19 cellular contexts compared by ENCODE assay signal in genomic region chr16:27950488-27950887, GRCh38.
A peak's percentile ranks its signal among the peaks of the same experiment; 100 is the strongest.
DNase-seq lines count a peak whose midpoint lies in the region; ATAC-seq, FAIRE-seq and TF ChIP-seq lines count a peak whose summit lies in the region.
"Had no signal": no experiment of that assay in that cellular context is flagged by ENCODE, and none has a peak within 500 bp of the region (broad histone marks: within the 10 kb centered on the region; RNA-seq: fewer than 3 reads in every experiment).

No MANE protein-coding gene starts in this region.

- H4K5ac ChIP-seq in H9 (ENCODE audit: insufficient read length, low read depth, low read length), result no peak overlapping the region

- FAIRE-seq in HepG2 (lab: Jason Lieb, UNC), result no peak
- FAIRE-seq: GM12891, GM18507 had no signal

- peaks cover 15 to 42% (median 35%) of the 10 kb centered on the region in 5 donors for H3K27me3 Mint-ChIP-seq in naive thymus-derived CD4-positive, alpha-beta T cell
- peaks cover 33% of the 10 kb centered on the region for H3K27me3 Mint-ChIP-seq in H9 (ENCODE audit: low read depth)

- H3K4me1 ChIP-seq in HEK293 (ENCODE audit: control insufficient read depth, insufficient read depth, low read length), result no peaks in the 10 kb centered on the region
- H3K4me1 ChIP-seq in RWPE2 (ENCODE audit: insufficient read depth, poor library complexity, severe bottlenecking), result no peaks in the 10 kb centered on the region
- H3K4me1 ChIP-seq in HepG2 (ENCODE audit: insufficient read depth, low read length), result no peaks in the 10 kb centered on the region
- no peaks in the 10 kb centered on the region for H3K4me1 ChIP-seq in sigmoid colon
- H3K4me1 ChIP-seq in naive thymus-derived CD4-positive, alpha-beta T cell (ENCODE audit: control insufficient read depth in 2 of 2, insufficient read depth in 2 of 2, low read length in 2 of 2), result no peaks in the 10 kb centered on the region
- H3K4me1 ChIP-seq in H9 (ENCODE audit: insufficient read depth, low read length), result no peaks in the 10 kb centered on the region
- H3K4me1 ChIP-seq: BLaER1, HAP-1 had no signal

- H3K23me2 ChIP-seq in H9 (ENCODE audit: insufficient read length, low read depth, low read length, poor library complexity, severe bottlenecking), result no peaks in the 10 kb centered on the region

- no peak for ATAC-seq in RWPE2 (ENCODE audit: low read depth)
- no peak for ATAC-seq in HepG2
- no peak for ATAC-seq in naive thymus-derived CD4-positive, alpha-beta T cell
- ATAC-seq: GM23338 had no signal

- peaks cover 0 to 13% (median 5%) of the 10 kb centered on the region in 5 donors for H3K36me3 Mint-ChIP-seq in naive thymus-derived CD4-positive, alpha-beta T cell
- H3K36me3 Mint-ChIP-seq in H9 (ENCODE audit: insufficient read depth in 1 of 3, low read depth in 3 of 3), result no peaks in the 10 kb centered on the region
- H3K36me3 Mint-ChIP-seq: CD14-positive monocyte had no signal

- no peak overlapping the region for H3K14ac ChIP-seq in H9 (ENCODE audit: insufficient read depth, low read length)

- no peak overlapping the region for H3K56ac ChIP-seq in H9 (ENCODE audit: insufficient read length, low read depth, low read length)

- 31% methylated on average over 6 of the region's 6 CpGs for WGBS in HepG2 (ENCODE audit: low lambda C conversion rate)
- WGBS in sigmoid colon, 2 donors, result 82 to 88% methylated on average over 6 of the region's 6 CpGs
- no CpG with 5 or more reads among the region's 6 CpGs for WGBS in H9 (ENCODE audit: extremely low coverage, insufficient read length, low lambda C conversion rate)

- POLR2A ChIA-PET in HEK293 (lab: Yijun Ruan, JAX), result no interaction called here
- POLR2A ChIA-PET in HepG2 (lab: Yijun Ruan, JAX), result no interaction called here
- POLR2A ChIA-PET in naive thymus-derived CD4-positive, alpha-beta T cell (lab: Charles Lee), result no interaction called here

- no peak overlapping the region for H2BK5ac ChIP-seq in H9 (ENCODE audit: insufficient read length, low read length)

- H3K9me3 Mint-ChIP-seq in naive thymus-derived CD4-positive, alpha-beta T cell, result peaks cover 2 to 24% (median 14%) of the 10 kb centered on the region in 11 donors
- H3K9me3 Mint-ChIP-seq in H9, result peaks cover 6 to 7% of the 10 kb centered on the region in 2 experiments

- TF ChIP-seq RAD21 in HepG2 (CRISPR knock-in tag; IDR thresholded peaks at IDR 0.05), result no peak

- H3K9me3 ChIP-seq in HEK293 (ENCODE audit: control insufficient read depth, insufficient read depth, low read depth, low read length), result no peaks in the 10 kb centered on the region
- no peaks in the 10 kb centered on the region for H3K9me3 ChIP-seq in RWPE2 (ENCODE audit: severe bottlenecking)
- peaks cover 3% of the 10 kb centered on the region for H3K9me3 ChIP-seq in HepG2 (ENCODE audit: low read length)
- H3K9me3 ChIP-seq in sigmoid colon, result peaks cover 0 to 2% (median 1%) of the 10 kb centered on the region in 4 donors
- H3K9me3 ChIP-seq in naive thymus-derived CD4-positive, alpha-beta T cell (ENCODE audit: control insufficient read depth in 2 of 3, low read length in 3 of 3), result peaks cover 0 to 3% (median 0%) of the 10 kb centered on the region in 3 experiments
- no peaks in the 10 kb centered on the region for H3K9me3 ChIP-seq in H9 (ENCODE audit: control insufficient read depth, low read depth, low read length)
- H3K9me3 ChIP-seq: HAP-1 had no signal

- no peaks in the 10 kb centered on the region for H4K20me1 ChIP-seq in HepG2 (ENCODE audit: insufficient read depth, low read length)
- H4K20me1 ChIP-seq in H9 (ENCODE audit: control insufficient read depth, insufficient read depth, insufficient read length), result no peaks in the 10 kb centered on the region
- H4K20me1 ChIP-seq: BLaER1 had no signal

- no peak overlapping the region for H2BK120ac ChIP-seq in H9 (ENCODE audit: low read depth, low read length, poor library complexity, severe bottlenecking)

- no peaks in the 10 kb centered on the region for H3K79me1 ChIP-seq in H9 (ENCODE audit: insufficient read depth, low read depth, low read length, poor library complexity, severe bottlenecking)

- TF ChIP-seq CTCF in HEK293 (tag by site-specific recombination; IDR thresholded peaks at IDR 0.05), result no peak
- TF ChIP-seq CTCF in RWPE2 (IDR thresholded peaks at IDR 0.05; ENCODE audit: poor library complexity, severe bottlenecking), result no peak
- no peak for TF ChIP-seq CTCF in HepG2 (CRISPR knock-in tag; IDR thresholded peaks at IDR 0.05)
- TF ChIP-seq CTCF in sigmoid colon (IDR thresholded peaks at IDR 0.05), result no peak
- no peak for TF ChIP-seq CTCF in H9 (conservative IDR thresholded peaks at IDR 0.05)

- TF ChIP-seq POLR2A in HepG2 (IDR thresholded peaks at IDR 0.05; ENCODE audit: insufficient read depth in 1 of 2, low read depth in 2 of 2, low read length in 2 of 2) (no peak), sigmoid colon (IDR thresholded peaks at IDR 0.05) (no peak)

- in situ Hi-C loops in HepG2 (cut with HindIII; ENCODE audit: extremely low pct_ligation_motif_present, low pct_unique_long_range_greater_than_20kb), result no loop called here

- no peak overlapping the region for H3K18ac ChIP-seq in H9 (ENCODE audit: insufficient read length, low read depth, low read length)

- DNase-seq in RWPE2 (ENCODE audit: low spot score), result peak; percentile 6
- DNase-seq in HepG2 (ENCODE audit: low spot score), result no peak
- peak; percentile 14 for DNase-seq in sigmoid colon
- no peak for DNase-seq in naive thymus-derived CD4-positive, alpha-beta T cell
- DNase-seq in H9, result no peak
- DNase-seq in stimulated activated CD4-positive, alpha-beta T cell treated with anti-CD3 and anti-CD28 coated beads, Interleukin-2, amount 100 ng/mL, for 48 hours, result no peak
- DNase-seq: CD4-positive, alpha-beta T cell; CD8-positive, alpha-beta memory T cell; DMS53; DMS79 treated with DMSO at 0.1 percent for 48 hours; GF-D8 had no signal

- no peak overlapping the region for H3K23ac ChIP-seq in H9 (ENCODE audit: insufficient read length, low read depth, low read length)

- H3K4me3 ChIP-seq in HEK293 (ENCODE audit: low read depth, low read length), result no peak overlapping the region
- no peak overlapping the region for H3K4me3 ChIP-seq in RWPE2 (ENCODE audit: severe bottlenecking)
- H3K4me3 ChIP-seq in HepG2 (replicated peaks in 1 of 3; ENCODE audit: insufficient read depth in 1 of 3, low read depth in 2 of 3, low read length in 3 of 3), result no peak overlapping the region
- H3K4me3 ChIP-seq in sigmoid colon, result no peak overlapping the region
- no peak overlapping the region for H3K4me3 ChIP-seq in naive thymus-derived CD4-positive, alpha-beta T cell (ENCODE audit: low read length)
- H3K4me3 ChIP-seq: BLaER1, GM23338, HAP-1 had no signal

- no TSS peak for BruUV-seq in HepG2 (replicated peaks; lab: Mats Ljungman, UMichigan)

- no peak overlapping the region for H3K9ac ChIP-seq in HepG2 (ENCODE audit: insufficient read depth, low read depth, low read length)
- H3K9ac ChIP-seq in H9 (ENCODE audit: extremely low read depth, insufficient read length, low read length), result no peak overlapping the region
- H3K9ac ChIP-seq: BLaER1 had no signal

- H2AK5ac ChIP-seq in H9 (ENCODE audit: insufficient read length, low read length), result no peak overlapping the region

- H3K27ac ChIP-seq in HEK293 (ENCODE audit: extremely low read depth, low read depth, low read length) (no peak overlapping the region), RWPE2 (ENCODE audit: poor library complexity, severe bottlenecking) (no peak overlapping the region), HepG2 (ENCODE audit: extremely low read length, insufficient read depth, low read length) (no peak overlapping the region), sigmoid colon (no peak overlapping the region), H9 (ENCODE audit: insufficient read length, low read depth, low read length) (no peak overlapping the region)
- no peak overlapping the region for H3K27ac ChIP-seq in naive thymus-derived CD4-positive, alpha-beta T cell (ENCODE audit: low read depth, low read length)
- H3K27ac ChIP-seq: BLaER1 had no signal

- H4K91ac ChIP-seq in H9 (ENCODE audit: insufficient read length, low read depth, low read length), result no peak overlapping the region

- no peak overlapping the region for H2AFZ ChIP-seq in HepG2 (ENCODE audit: low read length)
- no peak overlapping the region for H2AFZ ChIP-seq in H9 (ENCODE audit: low read length)
- H2AFZ ChIP-seq: GM23338 had no signal

- H2BK12ac ChIP-seq in H9 (ENCODE audit: insufficient read length, low read depth, low read length), result no peak overlapping the region

- CTCF ChIA-PET in HEK293 (lab: Yijun Ruan, JAX), result no interaction called here
- CTCF ChIA-PET in HepG2 (lab: Yijun Ruan, JAX; ENCODE audit: low intra/inter-chr PET ratio, low total read pairs), result no interaction called here
- CTCF ChIA-PET in naive thymus-derived CD4-positive, alpha-beta T cell (lab: Charles Lee), result no interaction called here

- TF ChIP-seq EP300 in HepG2 (IDR thresholded peaks at IDR 0.05; ENCODE audit: low read depth in 2 of 2, low read length in 2 of 2), result no peak
- no peak for TF ChIP-seq EP300 in HepG2 (CRISPR knock-in tag; IDR thresholded peaks at IDR 0.05; ENCODE audit: borderline replicate concordance)
- no peak for TF ChIP-seq EP300 in sigmoid colon (IDR thresholded peaks at IDR 0.05)

- H3K4me1 Mint-ChIP-seq in naive thymus-derived CD4-positive, alpha-beta T cell, result no peaks in the 10 kb centered on the region
- no peaks in the 10 kb centered on the region for H3K4me1 Mint-ChIP-seq in H9
- H3K4me1 Mint-ChIP-seq: B cell; CD8-positive, alpha-beta memory T cell; GM23338 had no signal

- no peak overlapping the region for H3K4me3 Mint-ChIP-seq in naive thymus-derived CD4-positive, alpha-beta T cell
- no peak overlapping the region for H3K4me3 Mint-ChIP-seq in H9
- H3K4me3 Mint-ChIP-seq: B cell; CD14-positive monocyte; CD4-positive, alpha-beta T cell; CD8-positive, alpha-beta memory T cell; GM23338 had no signal

- H3K4me2 ChIP-seq in HepG2 (ENCODE audit: low read depth, low read length) (no peak overlapping the region), H9 (ENCODE audit: insufficient read depth, insufficient read length, low read length) (no peak overlapping the region)
- H3K4me2 ChIP-seq: BLaER1, GM23338 had no signal

- no peak overlapping the region for H4K8ac ChIP-seq in H9 (replicated peaks; ENCODE audit: insufficient read length, low read depth, low read length)

- H3K36me3 ChIP-seq in HEK293 (ENCODE audit: control insufficient read depth in 2 of 2, insufficient read depth in 1 of 2, low read length in 2 of 2) (no peaks in the 10 kb centered on the region), RWPE2 (ENCODE audit: low read depth) (no peaks in the 10 kb centered on the region), HepG2 (replicated peaks in 1 of 2; ENCODE audit: control insufficient read depth in 1 of 2, insufficient read depth in 2 of 2, low read length in 2 of 2) (no peaks in the 10 kb centered on the region), sigmoid colon (no peaks in the 10 kb centered on the region)
- no peaks in the 10 kb centered on the region for H3K36me3 ChIP-seq in naive thymus-derived CD4-positive, alpha-beta T cell (ENCODE audit: control insufficient read depth in 2 of 3, insufficient read depth in 3 of 3, low read length in 3 of 3)
- H3K36me3 ChIP-seq: BLaER1, HAP-1 had no signal

- intact Hi-C loops in HepG2 (cut with micrococcal nuclease; ENCODE audit: unreplicated experiment), result no loop called here
- intact Hi-C loops in sigmoid colon (cut with DNase I), result no loop called here
- intact Hi-C loops in naive thymus-derived CD4-positive, alpha-beta T cell (cut with micrococcal nuclease), result no loop called here

- no peak overlapping the region for H2BK15ac ChIP-seq in H9 (ENCODE audit: low read depth, low read length)

- H3K27ac Mint-ChIP-seq in naive thymus-derived CD4-positive, alpha-beta T cell, result no peak overlapping the region
- no peak overlapping the region for H3K27ac Mint-ChIP-seq in H9
- H3K27ac Mint-ChIP-seq: B cell; CD4-positive, alpha-beta T cell; GM23338 had no signal

- H3K79me2 ChIP-seq in HepG2 (ENCODE audit: insufficient read depth, low read length), result no peaks in the 10 kb centered on the region
- H3K79me2 ChIP-seq in H9 (ENCODE audit: insufficient read depth, low read length), result no peaks in the 10 kb centered on the region

- H3K4ac ChIP-seq in H9 (ENCODE audit: low read depth, low read length), result no peak overlapping the region

- H3T11ph ChIP-seq in H9 (ENCODE audit: low read length), result no peak overlapping the region

- H2BK20ac ChIP-seq in H9 (ENCODE audit: low read depth, low read length, poor library complexity, severe bottlenecking), result no peak overlapping the region

- H3K27me3 ChIP-seq in RWPE2 (ENCODE audit: insufficient read depth, poor library complexity, severe bottlenecking) (peaks cover 5% of the 10 kb centered on the region), HepG2 (ENCODE audit: control insufficient read depth in 1 of 2, insufficient read depth in 2 of 2, low read length in 2 of 2) (peaks cover 0 to 23% of the 10 kb centered on the region in 2 experiments; a peak in 4 of 5 replicates), sigmoid colon (no peaks in the 10 kb centered on the region), H9 (ENCODE audit: insufficient read depth, low read length) (no peaks in the 10 kb centered on the region)
- peaks cover 3% of the 10 kb centered on the region in 2 donors for H3K27me3 ChIP-seq in naive thymus-derived CD4-positive, alpha-beta T cell (ENCODE audit: control insufficient read depth in 2 of 2, insufficient read depth in 2 of 2, low read length in 2 of 2)
- H3K27me3 ChIP-seq: BLaER1 had no signal

Comparison
In these comparisons a context has a peak if more than half of its experiments do, and no peak if none do; other contexts are left out.
1. DNase-seq: peak in RWPE2 (single experiment) and sigmoid colon (single experiment); none in HepG2 (single experiment), naive thymus-derived CD4-positive, alpha-beta T cell (0 of 9), H9 (single experiment) and stimulated activated CD4-positive, alpha-beta T cell treated with anti-CD3 and anti-CD28 coated beads, Interleukin-2, amount 100 ng/mL, for 48 hours (0 of 2).
2. Of the 63 proteins assayed by ChIP-seq in both HepG2 and HEK293: peak only in HepG2: none; only in HEK293: none; in both: ZNF768; in neither: 62.